In the genomic region with DNA sequence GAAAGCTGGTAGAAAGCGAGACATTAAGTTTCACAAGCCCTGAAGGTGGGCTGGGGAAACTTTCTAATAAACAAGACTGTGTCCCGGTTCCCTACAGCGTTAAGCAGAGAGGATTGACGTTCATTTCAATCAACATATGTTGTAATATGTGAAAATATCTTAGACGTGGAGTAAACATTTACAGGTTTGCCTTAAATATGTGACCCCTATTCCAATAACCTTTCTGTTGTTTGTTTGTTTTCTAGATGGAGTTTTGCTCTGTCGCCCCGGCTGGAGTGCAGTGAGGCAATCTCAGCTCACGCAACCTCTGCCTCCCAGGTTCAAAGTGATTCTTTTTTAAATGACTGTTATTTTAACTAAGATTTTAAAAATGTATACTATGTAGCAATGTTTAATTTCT, we compare ENCODE assay signal across 23 cellular contexts.
"Had no signal": no experiment of that assay in that cellular context is flagged by ENCODE, and none has a peak within 500 bp of the region (broad histone marks: within the 10 kb centered on the region; RNA-seq: fewer than 3 reads in every experiment).

No MANE protein-coding gene starts in this region.

- H3K36me3 Mint-ChIP-seq: activated naive CD8-positive, alpha-beta T cell treated with anti-CD3 and anti-CD28 coated beads, Interleukin-2, amount 10 ng/mL, durations not matched to agents 7 days and 5 days; T-cell had no signal

- H3K4me3 Mint-ChIP-seq: activated CD4-positive, alpha-beta memory T cell treated with anti-CD3 and anti-CD28 coated beads, Interleukin-2, amount 10 ng/mL, durations not matched to agents 7 days and 5 days; activated CD4-positive, alpha-beta T cell treated with anti-CD3 and anti-CD28 coated beads for 36 hours; activated naive CD8-positive, alpha-beta T cell treated with anti-CD3 and anti-CD28 coated beads, Interleukin-2, amount 10 ng/mL, durations not matched to agents 7 days and 5 days; activated T-cell treated with anti-CD3 and anti-CD28 coated beads, Interleukin-2, amount 50 U/mL, for 72 hours; T-cell had no signal

- H3K27ac Mint-ChIP-seq: activated CD4-positive, alpha-beta memory T cell treated with anti-CD3 and anti-CD28 coated beads, Interleukin-2, amount 10 ng/mL, durations not matched to agents 7 days and 5 days; activated CD4-positive, alpha-beta T cell treated with anti-CD3 and anti-CD28 coated beads for 36 hours; activated naive CD8-positive, alpha-beta T cell treated with anti-CD3 and anti-CD28 coated beads, Interleukin-2, amount 10 ng/mL, durations not matched to agents 7 days and 5 days; activated T-cell treated with anti-CD3 and anti-CD28 coated beads, Interleukin-2, amount 50 U/mL, for 72 hours; T-cell had no signal

- H3K4me1 Mint-ChIP-seq: activated CD4-positive, alpha-beta memory T cell treated with anti-CD3 and anti-CD28 coated beads, Interleukin-2, amount 10 ng/mL, durations not matched to agents 7 days and 5 days; activated CD4-positive, alpha-beta T cell treated with anti-CD3 and anti-CD28 coated beads for 36 hours; activated naive CD8-positive, alpha-beta T cell treated with anti-CD3 and anti-CD28 coated beads, Interleukin-2, amount 10 ng/mL, durations not matched to agents 7 days and 5 days; T-cell had no signal

- H3K4me1 ChIP-seq: breast epithelium had no signal

- H3K9me3 Mint-ChIP-seq: activated CD4-positive, alpha-beta memory T cell treated with anti-CD3 and anti-CD28 coated beads, Interleukin-2, amount 10 ng/mL, durations not matched to agents 7 days and 5 days had no signal

- H3K27me3 Mint-ChIP-seq: activated CD4-positive, alpha-beta memory T cell treated with anti-CD3 and anti-CD28 coated beads, Interleukin-2, amount 10 ng/mL, durations not matched to agents 7 days and 5 days; activated CD4-positive, alpha-beta T cell treated with anti-CD3 and anti-CD28 coated beads for 36 hours; activated naive CD8-positive, alpha-beta T cell treated with anti-CD3 and anti-CD28 coated beads, Interleukin-2, amount 10 ng/mL, durations not matched to agents 7 days and 5 days; T-cell had no signal

- H3K4me3 ChIP-seq: breast epithelium had no signal

- DNase-seq: activated CD4-positive, alpha-beta memory T cell treated with anti-CD3 and anti-CD28 coated beads, Interleukin-2, amount 10 ng/mL, durations not matched to agents 7 days and 5 days; activated CD4-positive, alpha-beta T cell treated with anti-CD3 and anti-CD28 coated beads for 36 hours; activated CD4-positive, alpha-beta T cell treated with anti-CD3 and anti-CD28 coated beads, Interleukin-2, amount 50 U/mL, for 1 hour; activated CD8-positive, alpha-beta memory T cell treated with anti-CD3 and anti-CD28 coated beads, Interleukin-2, amount 50 U/mL, for 4 hours; activated naive CD4-positive, alpha-beta T cell treated with anti-CD3 and anti-CD28 coated beads, Interleukin-2, amount 50 U/mL, for 16 hours; activated naive CD8-positive, alpha-beta T cell treated with anti-CD3 and anti-CD28 coated beads, Interleukin-2, amount 10 ng/mL, durations not matched to agents 7 days and 5 days; activated T-cell treated with anti-CD3 and anti-CD28 coated beads, Interleukin-2, amount 50 U/mL, for 72 hours; aorta; caudate nucleus; KG1; NCI-H1048; NCI-H146; NCI-H187 treated with DMSO at 0.1 percent for 48 hours; NCI-H2171; NCI-H2227 treated with DMSO at 0.1 percent for 48 hours; NCI-H446 treated with DMSO at 0.1 percent for 48 hours; NCI-H526 treated with DMSO at 0.1 percent for 48 hours; SIG-M5; T-cell; T-helper 2 cell; T1000 had no signal

- H3K27ac ChIP-seq: breast epithelium, VCaP had no signal

- H3K36me3 ChIP-seq: breast epithelium had no signal

- H3K27me3 ChIP-seq: breast epithelium had no signal

- H3K9me3 ChIP-seq: breast epithelium had no signal
